10 cellular contexts compared by ENCODE assay signal in the genomic region with DNA sequence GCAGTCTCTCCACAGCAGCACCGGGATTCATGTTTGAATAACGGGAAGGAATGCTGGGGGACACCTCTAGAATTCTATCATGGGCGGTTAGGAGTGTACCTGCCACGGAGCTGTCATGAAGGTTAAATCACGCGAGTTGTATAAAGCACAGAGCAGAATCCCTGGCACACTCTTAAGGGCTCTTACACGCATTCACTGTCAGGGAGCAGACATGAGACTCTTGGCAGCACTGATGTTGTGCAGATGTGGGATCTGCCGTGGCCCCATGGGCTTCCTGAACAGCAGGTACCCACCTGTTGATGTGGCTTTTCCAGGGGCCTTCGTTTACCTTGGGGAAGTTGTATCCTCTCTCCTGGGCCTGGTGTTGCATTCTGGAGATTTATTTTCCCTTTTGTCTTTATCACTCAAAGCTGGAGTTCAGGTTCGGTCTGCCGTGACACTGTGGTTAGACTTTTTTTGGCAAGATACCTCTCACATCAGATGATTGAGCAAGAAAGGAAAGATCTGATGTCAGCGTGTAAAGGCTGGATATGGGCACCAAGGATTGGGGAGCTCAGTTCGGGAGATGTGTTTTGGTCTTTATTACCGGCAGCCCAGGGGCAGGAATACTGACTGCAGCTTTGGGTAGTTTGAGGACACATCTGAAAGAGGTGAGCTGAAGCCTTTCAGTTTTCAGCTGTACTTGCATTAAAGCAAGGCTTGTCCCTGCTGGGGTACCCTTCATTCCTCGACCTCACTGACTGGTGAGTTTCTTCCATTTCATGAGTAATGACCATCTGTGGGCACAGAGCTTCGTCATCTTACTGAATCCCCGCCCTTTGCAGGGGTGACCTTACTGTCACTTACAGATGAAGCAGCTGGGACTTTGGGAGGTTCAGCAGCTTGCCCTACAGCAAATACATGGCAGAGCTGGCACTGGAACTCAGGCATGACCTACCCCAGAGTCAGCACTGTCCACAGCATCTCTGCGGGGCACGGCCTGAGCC. TPM values are rescaled to one million over a fixed set of nuclear protein-coding genes. Genes with fewer than 3 reads are reported as not detected.
DNase-seq lines count a peak whose midpoint lies in the region; ATAC-seq, FAIRE-seq and TF ChIP-seq lines count a peak whose summit lies in the region.
"Had no signal": no experiment of that assay in that cellular context is flagged by ENCODE, and none has a peak within 500 bp of the region (broad histone marks: within the 10 kb centered on the region; RNA-seq: fewer than 3 reads in every experiment).

No MANE protein-coding gene starts in this region.

- H3K4me3 Mint-ChIP-seq in MCF 10A (ENCODE audit: unreplicated experiment) (no peak overlapping the region), astrocyte (ENCODE audit: unreplicated experiment) (no peak overlapping the region)

- H3K36me3 ChIP-seq in mammary epithelial cell (ENCODE audit: insufficient read depth, low read length) (peaks cover 2% of the 10 kb centered on the region), astrocyte (ENCODE audit: insufficient read depth, low read length) (peaks cover 13% of the 10 kb centered on the region), HepG2 (replicated peaks in 1 of 2; ENCODE audit: control insufficient read depth in 1 of 2, insufficient read depth in 2 of 2, low read length in 2 of 2) (peaks cover 7 to 18% of the 10 kb centered on the region in 2 experiments; a peak in 3 of 5 replicates), transverse colon (peaks cover 0 to 7% (median 0%) of the 10 kb centered on the region in 4 donors)

- H3K27ac Mint-ChIP-seq in MCF 10A (ENCODE audit: low read depth, unreplicated experiment) (peak overlapping the region; percentile 61), astrocyte (ENCODE audit: unreplicated experiment) (no peak overlapping the region)

- H3K36me3 Mint-ChIP-seq in MCF 10A (ENCODE audit: insufficient read depth, unreplicated experiment): peaks cover 69% of the 10 kb centered on the region
- H3K36me3 Mint-ChIP-seq in astrocyte (ENCODE audit: low read depth, unreplicated experiment): peaks cover 23% of the 10 kb centered on the region

- TF ChIP-seq EP300 in HepG2 (IDR thresholded peaks at IDR 0.05; ENCODE audit: low read depth in 2 of 2, low read length in 2 of 2) (no peak), HepG2 (CRISPR knock-in tag; IDR thresholded peaks at IDR 0.05; ENCODE audit: borderline replicate concordance) (no peak), transverse colon (IDR thresholded peaks at IDR 0.05; ENCODE audit: low read depth) (no peak)

- H3K4me1 Mint-ChIP-seq in MCF 10A (ENCODE audit: insufficient read depth, unreplicated experiment) (peaks cover 24% of the 10 kb centered on the region), astrocyte (ENCODE audit: low read depth, unreplicated experiment) (peaks cover 28% of the 10 kb centered on the region)

- no peaks in the 10 kb centered on the region for H3K4me1 ChIP-seq in mammary epithelial cell (ENCODE audit: insufficient read depth, low read length)
- H3K4me1 ChIP-seq in astrocyte (ENCODE audit: insufficient read depth, low read length): peaks cover 39% of the 10 kb centered on the region
- peaks cover 20% of the 10 kb centered on the region for H3K4me1 ChIP-seq in HepG2 (ENCODE audit: insufficient read depth, low read length)
- H3K4me1 ChIP-seq in transverse colon: peaks cover 24 to 62% (median 44%) of the 10 kb centered on the region in 4 donors

- no peak for TF ChIP-seq RAD21 in HepG2 (CRISPR knock-in tag; IDR thresholded peaks at IDR 0.05)

- WGBS in mammary epithelial cell (ENCODE audit: low coverage, missing lambda C conversion rate): 91% methylated on average over 18 of the region's 19 CpGs
- 96% methylated on average over 19 of the region's 19 CpGs for WGBS in HepG2 (ENCODE audit: low lambda C conversion rate)
- WGBS in transverse colon (ENCODE audit: low coverage in 1 of 2), 2 donors: 80 to 87% methylated on average over 2 to 19 of the region's 19 CpGs

- H3K4me2 ChIP-seq in mammary epithelial cell (ENCODE audit: insufficient read depth, low read depth, low read length) (no peak overlapping the region), astrocyte (ENCODE audit: low read length) (no peak overlapping the region), HepG2 (ENCODE audit: low read depth, low read length) (no peak overlapping the region)
- H3K4me2 ChIP-seq: KMS-11 had no signal

- TF ChIP-seq CTCF in MCF 10A (IDR thresholded peaks at IDR 0.05; ENCODE audit: unreplicated experiment) (no peak), mammary epithelial cell (conservative IDR thresholded peaks at IDR 0.05 in 1 of 2, IDR thresholded peaks at IDR 0.05 in 1 of 2; ENCODE audit: extremely low read depth in 1 of 2, insufficient read depth in 1 of 2, low read depth in 1 of 2, low read length in 2 of 2) (no peak), astrocyte (IDR thresholded peaks at IDR 0.05; ENCODE audit: insufficient read depth, low read depth, low read length) (no peak), HepG2 (CRISPR knock-in tag; IDR thresholded peaks at IDR 0.05) (no peak), transverse colon (IDR thresholded peaks at IDR 0.05) (no peak), GM20000 (IDR thresholded peaks at IDR 0.05; ENCODE audit: extremely low read depth, missing control alignments) (no peak)

- CTCF ChIA-PET in MCF 10A (lab: Yijun Ruan, JAX) (interaction anchor here (0.6 to 1.9 kb wide), 12 partner anchors 8 to 1176 kb away, joined by 3 to 6 read pairs (median 3); a partner anchor contains a TSS), mammary epithelial cell (lab: Charles Lee; ENCODE audit: low non-redundant PET) (interaction anchor here (0.7 kb wide), 1 partner anchor 1201 kb away, joined by 3 read pairs; a partner anchor contains a TSS), HepG2 (lab: Yijun Ruan, JAX; ENCODE audit: low intra/inter-chr PET ratio, low total read pairs) (no interaction called here)

- TF ChIP-seq POLR2A in HepG2 (IDR thresholded peaks at IDR 0.05; ENCODE audit: insufficient read depth in 1 of 2, low read depth in 2 of 2, low read length in 2 of 2) (0 out of 4 replicates have a peak, but pooled peaks of 1 of the 2 experiments have one; percentile 32), transverse colon (IDR thresholded peaks at IDR 0.05) (no peak)

- H3K27me3 ChIP-seq in mammary epithelial cell (ENCODE audit: insufficient read depth, low read length): no peaks in the 10 kb centered on the region
- H3K27me3 ChIP-seq in astrocyte (ENCODE audit: insufficient read depth, low read length): no peaks in the 10 kb centered on the region
- H3K27me3 ChIP-seq in HepG2 (ENCODE audit: control insufficient read depth in 1 of 2, insufficient read depth in 2 of 2, low read length in 2 of 2): no peaks in the 10 kb centered on the region
- no peaks in the 10 kb centered on the region for H3K27me3 ChIP-seq in transverse colon

- in situ Hi-C loops in mammary epithelial cell (cut with MboI; ENCODE audit: low sequenced_read_pairs in 2 of 2): no loop called here
- in situ Hi-C loops in HepG2 (cut with HindIII; ENCODE audit: extremely low pct_ligation_motif_present, low pct_unique_long_range_greater_than_20kb): no loop called here
- in situ Hi-C loops in transverse colon (cut with MboI; ENCODE audit: low pct_ligation_motif_present in 1 of 4, low pct_unique_long_range_greater_than_20kb in 1 of 4, low sequenced_read_pairs in 3 of 4): loop anchor here in 1 of 4 donors (25.0 kb wide), 1 partner anchor 111 kb away; no protein-coding TSS in a partner anchor

- H3K79me2 ChIP-seq in mammary epithelial cell (ENCODE audit: insufficient read depth, low read length) (no peaks in the 10 kb centered on the region), astrocyte (ENCODE audit: insufficient read depth, low read length) (peaks cover 7% of the 10 kb centered on the region), HepG2 (ENCODE audit: insufficient read depth, low read length) (no peaks in the 10 kb centered on the region)

- dilution Hi-C loops in mammary epithelial cell (cut with HindIII; ENCODE audit: low sequenced_read_pairs): no loop called here

- POLR2A ChIA-PET in MCF 10A (lab: Yijun Ruan, JAX) (interaction anchor here (0.6 kb wide), 1 partner anchor 650 kb away, joined by 3 read pairs; no protein-coding TSS in a partner anchor), HepG2 (lab: Yijun Ruan, JAX) (interaction anchor here (2.7 kb wide), 1 partner anchor 19 kb away, joined by 12 read pairs; a partner anchor contains a TSS)

- no peaks in the 10 kb centered on the region for H4K20me1 ChIP-seq in mammary epithelial cell (ENCODE audit: insufficient read depth, low read length)
- H4K20me1 ChIP-seq in astrocyte (ENCODE audit: insufficient read depth, low read length): peaks cover 15% of the 10 kb centered on the region
- H4K20me1 ChIP-seq in HepG2 (ENCODE audit: insufficient read depth, low read length): peaks cover 4% of the 10 kb centered on the region; the same call in 1 of the 2 replicates

- H3K9ac ChIP-seq in mammary epithelial cell (ENCODE audit: insufficient read depth, low read length) (no peak overlapping the region), astrocyte (ENCODE audit: low read length) (no peak overlapping the region), HepG2 (ENCODE audit: insufficient read depth, low read depth, low read length) (no peak overlapping the region)
- H3K9ac ChIP-seq: KMS-11 had no signal

- BruUV-seq in MCF 10A (replicated peaks; lab: Mats Ljungman, UMichigan): no TSS peak
- BruUV-seq in mammary epithelial cell (replicated peaks; lab: Mats Ljungman, UMichigan): no TSS peak
- BruUV-seq in HepG2 (replicated peaks; lab: Mats Ljungman, UMichigan): TSS peak; percentile 7

- H3K4me3 ChIP-seq in mammary epithelial cell (replicated peaks in 1 of 3; ENCODE audit: insufficient read depth in 1 of 3, low read depth in 2 of 3, low read length in 3 of 3) (no peak overlapping the region), astrocyte (ENCODE audit: insufficient read depth, low read depth, low read length) (no peak overlapping the region), HepG2 (replicated peaks in 1 of 3; ENCODE audit: insufficient read depth in 1 of 3, low read depth in 2 of 3, low read length in 3 of 3) (no peak overlapping the region), transverse colon (no peak overlapping the region)

- DNase-seq in MCF 10A (ENCODE audit: unreplicated experiment) (peak; percentile 69), mammary epithelial cell (no peak), astrocyte (ENCODE audit: low read depth) (peak; percentile 68), HepG2 (ENCODE audit: low spot score) (no peak), transverse colon (no peak), hepatic stellate cell (ENCODE audit: low spot score) (no peak), GM20000 (ENCODE audit: low spot score) (no peak)

- no peaks in the 10 kb centered on the region for H3K9me3 ChIP-seq in mammary epithelial cell (replicated peaks; ENCODE audit: insufficient read depth, low read length)
- no peaks in the 10 kb centered on the region for H3K9me3 ChIP-seq in astrocyte (ENCODE audit: insufficient read depth, low read depth, low read length)
- no peaks in the 10 kb centered on the region for H3K9me3 ChIP-seq in HepG2 (ENCODE audit: low read length)
- H3K9me3 ChIP-seq in transverse colon: no peaks in the 10 kb centered on the region
- H3K9me3 ChIP-seq: Caco-2 had no signal

- intact Hi-C loops in MCF 10A (cut with micrococcal nuclease): loop anchor here (5.0 to 10.0 kb wide), 2 partner anchors 94 to 356 kb away; no protein-coding TSS in a partner anchor
- intact Hi-C loops in mammary epithelial cell (cut with micrococcal nuclease): no loop called here
- intact Hi-C loops in HepG2 (cut with micrococcal nuclease; ENCODE audit: unreplicated experiment): no loop called here
- intact Hi-C loops in transverse colon (cut with DNase I; ENCODE audit: low total_unique reads): no loop called here

- no peaks in the 10 kb centered on the region for H3K9me3 Mint-ChIP-seq in MCF 10A (ENCODE audit: unreplicated experiment)
- peaks cover 2% of the 10 kb centered on the region for H3K9me3 Mint-ChIP-seq in astrocyte (ENCODE audit: unreplicated experiment)

- FAIRE-seq in astrocyte (lab: Jason Lieb, UNC): no peak
- FAIRE-seq in HepG2 (lab: Jason Lieb, UNC): no peak

- no peak for ATAC-seq in HepG2
- ATAC-seq in GM21360 (IDR thresholded peaks at IDR 0.05; ENCODE audit: unreplicated experiment): no peak

- H3K27ac ChIP-seq in mammary epithelial cell (ENCODE audit: insufficient read depth, low read depth, low read length): no peak overlapping the region
- H3K27ac ChIP-seq in astrocyte (ENCODE audit: low read depth, low read length): no peak overlapping the region
- H3K27ac ChIP-seq in HepG2 (ENCODE audit: extremely low read length, insufficient read depth, low read length): no peak overlapping the region
- H3K27ac ChIP-seq in transverse colon: peak overlapping the region; percentile 71 to 80 (median 77)
- H3K27ac ChIP-seq: KMS-11 had no signal

- H2AFZ ChIP-seq in mammary epithelial cell (ENCODE audit: low read depth, low read length) (no peak overlapping the region), astrocyte (ENCODE audit: low read depth, low read length) (no peak overlapping the region), HepG2 (ENCODE audit: low read length) (no peak overlapping the region)

- H3K27me3 Mint-ChIP-seq in MCF 10A (ENCODE audit: insufficient read depth, unreplicated experiment) (no peaks in the 10 kb centered on the region), astrocyte (ENCODE audit: low read depth, unreplicated experiment) (no peaks in the 10 kb centered on the region)

RNA-seq across cellular contexts. Expression of a gene that starts 19.3 kb away (rescaled TPM):
- total RNA-seq in MCF 10A (2022): 22.3 and 24.5 TPM in 2 replicates
- 10 to 100 TPM in 1 of 2 donors, 1 to 10 TPM in 1; 7.8 to 31.3 TPM for total RNA-seq in mammary epithelial cell
- polyA plus RNA-seq in mammary epithelial cell: 11.6 TPM
- polyA minus RNA-seq in mammary epithelial cell: 16.1 TPM
- 22.7 and 22.9 TPM in 2 replicates for total RNA-seq in astrocyte
- 57.5 and 80.3 TPM in 2 replicates for total RNA-seq in HepG2 (2016; rRNA removed; fragmentation: Illumina TruSeq; extraction: Trizol)
- total RNA-seq in HepG2 (2016; cell fraction: cytosol; rRNA removed; fragmentation: Illumina TruSeq; extraction: Trizol; ENCODE audit: low read depth): 13.0 and 17.5 TPM in 2 replicates
- 60.4 and 77.7 TPM in 2 replicates for total RNA-seq in HepG2 (2016; cell fraction: insoluble cytoplasmic fraction; rRNA removed; fragmentation: Illumina TruSeq; extraction: Trizol)
- 17.7 and 21.4 TPM in 2 replicates for total RNA-seq in HepG2 (2016; cell fraction: membrane; rRNA removed; fragmentation: Illumina TruSeq; extraction: Trizol)
- total RNA-seq in HepG2 (2016; cell fraction: nucleus; rRNA removed; fragmentation: Illumina TruSeq; extraction: Trizol): 37.8 and 39.8 TPM in 2 replicates
- polyA plus RNA-seq in HepG2 (2011; rRNA removed): 20.6 and 21.2 TPM in 2 replicates
- 11.3 and 14.9 TPM in 2 replicates for polyA plus RNA-seq in HepG2 (2011; cell fraction: cytosol; rRNA removed)
- 9.1 and 11.2 TPM in 2 replicates for polyA plus RNA-seq in HepG2 (2011; cell fraction: nucleus; rRNA removed)
- polyA plus RNA-seq in HepG2 (2012): 34.8 and 37.7 TPM in 2 replicates
- 4.9 and 5.2 TPM in 2 replicates for polyA plus RNA-seq in HepG2 (2016; cell fraction: cytosol; fragmentation: Illumina TruSeq; extraction: Trizol; ENCODE audit: low read depth)
- polyA plus RNA-seq in HepG2 (2016; cell fraction: insoluble cytoplasmic fraction; fragmentation: Illumina TruSeq; extraction: Trizol; ENCODE audit: low read depth): 78.5 and 79.9 TPM in 2 replicates
- 9.0 and 11.9 TPM in 2 replicates for polyA plus RNA-seq in HepG2 (2016; cell fraction: membrane; fragmentation: Illumina TruSeq; extraction: Trizol; ENCODE audit: low read depth)
- 45.4 and 46.8 TPM in 2 replicates for polyA plus RNA-seq in HepG2 (2016; cell fraction: nucleus; fragmentation: Illumina TruSeq; extraction: Trizol; ENCODE audit: insufficient read depth, low read depth)
- 13.7 and 26.8 TPM in 2 replicates for polyA minus RNA-seq in HepG2 (2011; rRNA and poly(A)+ RNA removed; ENCODE audit: low replicate concordance)
- polyA minus RNA-seq in HepG2 (2011; cell fraction: cytosol; rRNA and poly(A)+ RNA removed): 6.0 and 8.2 TPM in 2 replicates
- polyA minus RNA-seq in HepG2 (2011; cell fraction: nucleus; rRNA and poly(A)+ RNA removed): 29.0 and 29.1 TPM in 2 replicates
- total RNA-seq in transverse colon: 10 to 100 TPM in 3 of 4 donors, 1 to 10 TPM in 1; 4.4 to 25.8 (median 12.7) TPM

RNA-seq across cellular contexts. Expression of a gene that starts 19.3 kb away (rescaled TPM):
- total RNA-seq in MCF 10A (2022) (5.9 and 8.4 TPM in 2 replicates), mammary epithelial cell (10 to 100 TPM in 1 of 2 donors, 1 to 10 TPM in 1; 5.8 to 11.0 TPM), astrocyte (5.9 and 7.9 TPM in 2 replicates), HepG2 (2016; rRNA removed; fragmentation: Illumina TruSeq; extraction: Trizol) (7.3 and 11.9 TPM in 2 replicates), transverse colon (10 to 100 TPM in 3 of 4 donors, 1 to 10 TPM in 1; 8.3 to 18.2 (median 12.7) TPM)
- polyA plus RNA-seq in mammary epithelial cell (6.1 TPM), HepG2 (2011; rRNA removed) (3.0 and 5.1 TPM in 2 replicates)
- 20.5 TPM for polyA minus RNA-seq in mammary epithelial cell
- total RNA-seq in HepG2 (2016; cell fraction: cytosol; rRNA removed; fragmentation: Illumina TruSeq; extraction: Trizol; ENCODE audit: low read depth): 2.5 and 2.7 TPM in 2 replicates
- total RNA-seq in HepG2 (2016; cell fraction: insoluble cytoplasmic fraction; rRNA removed; fragmentation: Illumina TruSeq; extraction: Trizol): 7.4 and 11.9 TPM in 2 replicates
- total RNA-seq in HepG2 (2016; cell fraction: membrane; rRNA removed; fragmentation: Illumina TruSeq; extraction: Trizol): 5.6 and 6.6 TPM in 2 replicates
- total RNA-seq in HepG2 (2016; cell fraction: nucleus; rRNA removed; fragmentation: Illumina TruSeq; extraction: Trizol): 8.1 and 9.6 TPM in 2 replicates
- polyA plus RNA-seq in HepG2 (2011; cell fraction: cytosol; rRNA removed): 4.6 and 5.2 TPM in 2 replicates
- polyA plus RNA-seq in HepG2 (2011; cell fraction: nucleus; rRNA removed): 2.5 TPM in 2 replicates
- polyA plus RNA-seq in HepG2 (2012): 1.8 and 3.4 TPM in 2 replicates
- 3.8 and 4.9 TPM in 2 replicates for polyA plus RNA-seq in HepG2 (2016; cell fraction: cytosol; fragmentation: Illumina TruSeq; extraction: Trizol; ENCODE audit: low read depth)
- 19.6 and 22.1 TPM in 2 replicates for polyA plus RNA-seq in HepG2 (2016; cell fraction: insoluble cytoplasmic fraction; fragmentation: Illumina TruSeq; extraction: Trizol; ENCODE audit: low read depth)
- polyA plus RNA-seq in HepG2 (2016; cell fraction: membrane; fragmentation: Illumina TruSeq; extraction: Trizol; ENCODE audit: low read depth): 7.3 and 8.3 TPM in 2 replicates
- 10.1 and 10.4 TPM in 2 replicates for polyA plus RNA-seq in HepG2 (2016; cell fraction: nucleus; fragmentation: Illumina TruSeq; extraction: Trizol; ENCODE audit: insufficient read depth, low read depth)
- polyA minus RNA-seq in HepG2 (2011; rRNA and poly(A)+ RNA removed; ENCODE audit: low replicate concordance): 7.0 and 10.3 TPM in 2 replicates
- 3.2 TPM in 2 replicates for polyA minus RNA-seq in HepG2 (2011; cell fraction: cytosol; rRNA and poly(A)+ RNA removed)
- 6.8 and 10.3 TPM in 2 replicates for polyA minus RNA-seq in HepG2 (2011; cell fraction: nucleus; rRNA and poly(A)+ RNA removed)

Comparison
In these comparisons a context has a peak if more than half of its experiments do, and no peak if none do; other contexts are left out.
1. DNase-seq: peak in MCF 10A (single experiment) and astrocyte (single experiment); none in mammary epithelial cell (single experiment), HepG2 (single experiment), transverse colon (single experiment), hepatic stellate cell (single experiment) and GM20000 (single experiment).
2. H3K27ac ChIP-seq: peak in transverse colon (4 of 4); none in mammary epithelial cell (single experiment), astrocyte (single experiment) and HepG2 (single experiment).